8 cellular contexts compared by ENCODE assay signal in the genomic region with DNA sequence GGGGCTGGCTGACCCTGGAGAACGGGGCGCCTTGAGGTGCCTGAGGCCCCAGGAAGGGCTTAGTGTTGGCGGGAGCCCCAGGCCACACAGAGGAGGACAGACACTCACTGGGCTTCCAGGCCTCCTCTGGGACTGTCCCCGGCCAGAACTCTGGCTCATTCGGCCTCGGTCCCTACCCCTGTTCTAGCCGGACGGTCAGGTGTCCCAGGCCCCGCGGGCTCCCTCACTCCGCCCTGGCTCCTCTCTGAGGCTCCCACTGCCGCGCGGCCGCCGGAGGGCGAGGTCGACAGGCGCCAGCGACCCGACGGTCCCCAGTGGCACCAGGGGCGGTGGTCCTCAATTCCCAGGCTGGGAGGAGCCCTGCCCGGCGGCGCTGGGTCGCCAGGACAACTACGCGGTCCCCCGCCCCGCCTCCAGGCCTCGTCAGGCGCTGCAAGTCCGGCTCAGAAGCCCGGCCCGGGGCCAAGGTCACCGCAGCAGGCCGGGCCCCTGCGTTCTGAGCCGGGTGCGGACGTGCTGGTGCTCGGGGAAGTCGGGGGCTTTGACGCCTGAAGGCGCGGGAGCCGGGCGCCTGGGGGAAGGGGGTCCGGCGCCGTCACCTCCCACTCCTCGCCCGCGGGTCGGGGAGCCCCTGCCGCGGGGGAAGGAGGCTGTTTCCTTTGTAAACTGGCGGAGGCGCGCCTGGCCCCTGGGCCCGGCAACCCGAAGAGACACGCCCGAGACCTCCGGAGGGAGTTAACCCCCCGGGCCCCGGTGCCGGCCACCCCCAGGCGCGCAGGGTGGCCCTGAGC. TPM values are rescaled to one million over a fixed set of nuclear protein-coding genes. Genes with fewer than 3 reads are reported as not detected.
DNase-seq lines count a peak whose midpoint lies in the region; ATAC-seq and TF ChIP-seq lines count a peak whose summit lies in the region.

No MANE protein-coding gene starts in this region.

- H3K9me3 ChIP-seq in BLaER1 treated with 17β-estradiol and CSF1 and Interleukin-3, amounts not matched to agents 10 nM and 100 nM (replicated peaks in 1 of 11) = no peaks in the 10 kb centered on the region

- peaks cover 3% of the 10 kb centered on the region for H3K36me3 Mint-ChIP-seq in activated CD8-positive, alpha-beta T cell treated with anti-CD3 and anti-CD28 coated beads, Interleukin-2, amount 10 ng/mL, durations not matched to agents 7 days and 5 days (ENCODE audit: low read depth)

- no peak for DNase-seq in HFF-Myc (ENCODE audit: extremely low read depth, low read depth)
- no peak for DNase-seq in activated CD8-positive, alpha-beta T cell treated with anti-CD3 and anti-CD28 coated beads, Interleukin-2, amount 10 ng/mL, durations not matched to agents 7 days and 5 days
- DNase-seq in left ventricle myocardium superior = peak; percentile 89
- peak; percentile 84 for DNase-seq in sciatic nerve (ENCODE audit: low spot score)
- DNase-seq in DMS153 treated with DMSO at 0.1 percent for 48 hours (lab: John Stamatoyannopoulos, UW; ENCODE audit: unreplicated experiment) = no peak
- DNase-seq in SKM-1 (lab: John Stamatoyannopoulos, UW; ENCODE audit: unreplicated experiment) = no peak
- no peak for DNase-seq in GOT3 (lab: John Stamatoyannopoulos, UW)

- H3K9me3 Mint-ChIP-seq in activated CD8-positive, alpha-beta T cell treated with anti-CD3 and anti-CD28 coated beads, Interleukin-2, amount 10 ng/mL, durations not matched to agents 7 days and 5 days (ENCODE audit: insufficient read depth) = no peaks in the 10 kb centered on the region

- TF ChIP-seq CTCF in HFF-Myc (IDR thresholded peaks at IDR 0.05; ENCODE audit: low read depth, low read length, missing control alignments) = no peak

- H3K4me1 ChIP-seq in BLaER1 treated with 17β-estradiol and CSF1 and Interleukin-3, amounts not matched to agents 10 nM and 100 nM = peaks cover 62 to 75% (median 70%) of the 10 kb centered on the region in 10 experiments

- ATAC-seq in activated CD8-positive, alpha-beta T cell treated with anti-CD3 and anti-CD28 coated beads, Interleukin-2, amount 10 ng/mL, durations not matched to agents 7 days and 5 days = peak; percentile 11
- ATAC-seq in left ventricle myocardium superior (peak; percentile 72), sciatic nerve (peak; percentile 58)

- H3K36me3 ChIP-seq in BLaER1 treated with 17β-estradiol and CSF1 and Interleukin-3, amounts not matched to agents 10 nM and 100 nM = peaks cover 0 to 5% (median 0%) of the 10 kb centered on the region in 11 experiments; a peak in 1 of 22 replicates

- peaks cover 0 to 28% (median 15%) of the 10 kb centered on the region in 11 experiments; a peak in 14 of 22 replicates for H3K27me3 ChIP-seq in BLaER1 treated with 17β-estradiol and CSF1 and Interleukin-3, amounts not matched to agents 10 nM and 100 nM

- CTCF ChIA-PET in activated CD8-positive, alpha-beta T cell treated with anti-CD3 and anti-CD28 coated beads, Interleukin-2, amount 10 ng/mL, durations not matched to agents 7 days and 5 days (lab: Charles Lee) = no interaction called here

- peak overlapping the region; percentile 68 to 87 (median 78) for H3K4me3 ChIP-seq in BLaER1 treated with 17β-estradiol and CSF1 and Interleukin-3, amounts not matched to agents 10 nM and 100 nM
- H3K4me3 ChIP-seq in HFF-Myc (replicated peaks; ENCODE audit: low read depth, low read length) = peak overlapping the region; percentile 71

- peak overlapping the region; percentile 36 for H3K4me3 Mint-ChIP-seq in activated CD8-positive, alpha-beta T cell treated with anti-CD3 and anti-CD28 coated beads, Interleukin-2, amount 10 ng/mL, durations not matched to agents 7 days and 5 days

- H4K20me1 ChIP-seq in BLaER1 treated with 17β-estradiol and CSF1 and Interleukin-3, amounts not matched to agents 10 nM and 100 nM = peaks cover 10 to 65% (median 43%) of the 10 kb centered on the region in 11 experiments; a peak in 19 of 22 replicates

- peak overlapping the region; percentile 82 to 96 (median 88) for H3K9ac ChIP-seq in BLaER1 treated with 17β-estradiol and CSF1 and Interleukin-3, amounts not matched to agents 10 nM and 100 nM

- POLR2A ChIA-PET in activated CD8-positive, alpha-beta T cell treated with anti-CD3 and anti-CD28 coated beads, Interleukin-2, amount 10 ng/mL, durations not matched to agents 7 days and 5 days (lab: Charles Lee) = no interaction called here

- peaks cover 23% of the 10 kb centered on the region for H3K4me1 Mint-ChIP-seq in activated CD8-positive, alpha-beta T cell treated with anti-CD3 and anti-CD28 coated beads, Interleukin-2, amount 10 ng/mL, durations not matched to agents 7 days and 5 days (ENCODE audit: low read depth)

- no peaks in the 10 kb centered on the region for H3K27me3 Mint-ChIP-seq in activated CD8-positive, alpha-beta T cell treated with anti-CD3 and anti-CD28 coated beads, Interleukin-2, amount 10 ng/mL, durations not matched to agents 7 days and 5 days (ENCODE audit: low read depth)

- no peak overlapping the region for H3K27ac Mint-ChIP-seq in activated CD8-positive, alpha-beta T cell treated with anti-CD3 and anti-CD28 coated beads, Interleukin-2, amount 10 ng/mL, durations not matched to agents 7 days and 5 days

- intact Hi-C loops in left ventricle myocardium superior (cut with micrococcal nuclease) = no loop called here
- intact Hi-C loops in sciatic nerve (cut with DNase I) = no loop called here

- H3K27ac ChIP-seq in BLaER1 treated with 17β-estradiol and CSF1 and Interleukin-3, amounts not matched to agents 10 nM and 100 nM = peak overlapping the region; percentile 77 to 95 (median 87)

- H3K4me2 ChIP-seq in BLaER1 treated with 17β-estradiol and CSF1 and Interleukin-3, amounts not matched to agents 10 nM and 100 nM = peak overlapping the region; percentile 85 to 100 (median 97)

RNA-seq across cellular contexts. Expression of a gene that starts 1.1 kb away (rescaled TPM):
- total RNA-seq in activated CD8-positive, alpha-beta T cell treated with anti-CD3 and anti-CD28 coated beads, Interleukin-2, amount 10 ng/mL, durations not matched to agents 7 days and 5 days = 10 to 100 TPM; 15.0 to 15.7 TPM
- 19.9 TPM for total RNA-seq in left ventricle myocardium superior
- total RNA-seq in sciatic nerve = 13.3 TPM

Comparison
In these comparisons a context has a peak if more than half of its experiments do, and no peak if none do; other contexts are left out.
1. DNase-seq: peak in left ventricle myocardium superior (single experiment) and sciatic nerve (single experiment); none in HFF-Myc (single experiment), activated CD8-positive, alpha-beta T cell treated with anti-CD3 and anti-CD28 coated beads, Interleukin-2, amount 10 ng/mL, durations not matched to agents 7 days and 5 days (single experiment), DMS153 treated with DMSO at 0.1 percent for 48 hours (single experiment), SKM-1 (single experiment) and GOT3 (single experiment).
2. ATAC-seq: peak in every context shown above with its lines; median percentile 72 in left ventricle myocardium superior; 58 in sciatic nerve; 11 in activated CD8-positive, alpha-beta T cell treated with anti-CD3 and anti-CD28 coated beads, Interleukin-2, amount 10 ng/mL, durations not matched to agents 7 days and 5 days.